16 cellular contexts compared by ENCODE assay signal in genomic region chr2:151891566-151892194, GRCh38.
A peak's percentile ranks its signal among the peaks of the same experiment; 100 is the strongest.
DNase-seq lines count a peak whose midpoint lies in the region; ATAC-seq, FAIRE-seq and TF ChIP-seq lines count a peak whose summit lies in the region.
"Had no signal": no experiment of that assay in that cellular context is flagged by ENCODE, and none has a peak within 500 bp of the region (broad histone marks: within the 10 kb centered on the region; RNA-seq: fewer than 3 reads in every experiment).

No MANE protein-coding gene starts in this region.

- ATAC-seq in HG02588 (IDR thresholded peaks at IDR 0.05; ENCODE audit: unreplicated experiment) = no peak
- ATAC-seq: activated CD8-positive, alpha-beta T cell treated with anti-CD3 and anti-CD28 coated beads for 36 hours; naive thymus-derived CD4-positive, alpha-beta T cell had no signal

- FAIRE-seq in astrocyte (lab: Jason Lieb, UNC) = no peak

- H4K20me1 ChIP-seq in astrocyte (ENCODE audit: insufficient read depth, low read length) (no peaks in the 10 kb centered on the region), smooth muscle cell (ENCODE audit: low read depth) (no peaks in the 10 kb centered on the region)

- peaks cover 1% of the 10 kb centered on the region for H3K9me3 Mint-ChIP-seq in astrocyte (ENCODE audit: unreplicated experiment)

- no peak overlapping the region for H3K4me3 Mint-ChIP-seq in astrocyte (ENCODE audit: unreplicated experiment)
- H3K4me3 Mint-ChIP-seq: activated CD8-positive, alpha-beta T cell treated with anti-CD3 and anti-CD28 coated beads for 36 hours; CD8-positive, alpha-beta memory T cell; naive thymus-derived CD4-positive, alpha-beta T cell had no signal

- H3K4me1 Mint-ChIP-seq in astrocyte (ENCODE audit: low read depth, unreplicated experiment) = no peaks in the 10 kb centered on the region
- H3K4me1 Mint-ChIP-seq: CD8-positive, alpha-beta memory T cell; naive thymus-derived CD4-positive, alpha-beta T cell had no signal

- H3K27ac ChIP-seq in astrocyte (ENCODE audit: low read depth, low read length) (no peak overlapping the region), stomach (no peak overlapping the region), smooth muscle cell (ENCODE audit: low read depth) (no peak overlapping the region)

- H3K79me2 ChIP-seq in astrocyte (ENCODE audit: insufficient read depth, low read length) (no peaks in the 10 kb centered on the region), smooth muscle cell (ENCODE audit: low read depth) (no peaks in the 10 kb centered on the region)

- H3K4me1 ChIP-seq in astrocyte (ENCODE audit: insufficient read depth, low read length) (no peaks in the 10 kb centered on the region), stomach (no peaks in the 10 kb centered on the region), smooth muscle cell (ENCODE audit: low read depth) (no peaks in the 10 kb centered on the region)

- no peaks in the 10 kb centered on the region for H3K36me3 ChIP-seq in astrocyte (ENCODE audit: insufficient read depth, low read length)
- H3K36me3 ChIP-seq in stomach = no peaks in the 10 kb centered on the region
- H3K36me3 ChIP-seq in smooth muscle cell (ENCODE audit: low read depth) = no peaks in the 10 kb centered on the region

- H3F3A ChIP-seq in smooth muscle cell (ENCODE audit: low read depth) = no peaks in the 10 kb centered on the region

- H3K4me3 ChIP-seq in astrocyte (ENCODE audit: insufficient read depth, low read depth, low read length) (no peak overlapping the region), stomach (peak overlapping the region in 3 of 4 donors; percentile 6 to 36 (median 27)), smooth muscle cell (no peak overlapping the region)

- TF ChIP-seq RAD21 in Ishikawa (IDR thresholded peaks at IDR 0.05; ENCODE audit: low read depth) = peak; percentile 35; the same call in 1 of the 2 replicates

- peaks cover 1% of the 10 kb centered on the region for H3K36me3 Mint-ChIP-seq in astrocyte (ENCODE audit: low read depth, unreplicated experiment)

- H3K27ac Mint-ChIP-seq in astrocyte (ENCODE audit: unreplicated experiment) = no peak overlapping the region
- H3K27ac Mint-ChIP-seq: activated CD8-positive, alpha-beta T cell treated with anti-CD3 and anti-CD28 coated beads for 36 hours; CD8-positive, alpha-beta memory T cell; naive thymus-derived CD4-positive, alpha-beta T cell had no signal

- TF ChIP-seq CTCF in astrocyte (IDR thresholded peaks at IDR 0.05; ENCODE audit: insufficient read depth, low read depth, low read length) = no peak
- TF ChIP-seq CTCF in stomach (IDR thresholded peaks at IDR 0.05) = no peak
- TF ChIP-seq CTCF in smooth muscle cell (IDR thresholded peaks at IDR 0.05; ENCODE audit: borderline replicate concordance, insufficient read depth, poor library complexity, severe bottlenecking) = no peak

- no peak overlapping the region for H3K9ac ChIP-seq in astrocyte (ENCODE audit: low read length)
- no peak overlapping the region for H3K9ac ChIP-seq in smooth muscle cell (ENCODE audit: low read depth)

- H2AFZ ChIP-seq in astrocyte (ENCODE audit: low read depth, low read length) (no peak overlapping the region), smooth muscle cell (ENCODE audit: low read depth) (no peak overlapping the region)

- H3K9me3 ChIP-seq in astrocyte (ENCODE audit: insufficient read depth, low read depth, low read length) (no peaks in the 10 kb centered on the region), stomach (peaks cover 0 to 4% (median 0%) of the 10 kb centered on the region in 4 donors), smooth muscle cell (replicated peaks; ENCODE audit: low read depth) (no peaks in the 10 kb centered on the region)

- H3K27me3 ChIP-seq in astrocyte (ENCODE audit: insufficient read depth, low read length) (no peaks in the 10 kb centered on the region), stomach (no peaks in the 10 kb centered on the region), smooth muscle cell (ENCODE audit: low read depth) (no peaks in the 10 kb centered on the region)

- intact Hi-C loops in stomach (cut with DNase I; ENCODE audit: low total_unique reads) = no loop called here

- DNase-seq in astrocyte (ENCODE audit: low read depth) = no peak
- DNase-seq in iPS-NIHi11 (ENCODE audit: low spot score) = peak; percentile 37
- DNase-seq in stomach = no peak
- DNase-seq in smooth muscle cell (lab: John Stamatoyannopoulos, UW; ENCODE audit: unreplicated experiment) = no peak
- no peak for DNase-seq in germinal center (ENCODE audit: low spot score)
- no peak for DNase-seq in NCI-H187 (lab: John Stamatoyannopoulos, UW)
- DNase-seq: activated CD8-positive, alpha-beta T cell treated with anti-CD3 and anti-CD28 coated beads for 36 hours; activated gamma-delta T cell; CD8-positive, alpha-beta memory T cell; central memory CD4-positive, alpha-beta T cell; MM.1S; naive thymus-derived CD4-positive, alpha-beta T cell; RPMI8226; T1000 had no signal

- H3K4me2 ChIP-seq in astrocyte (ENCODE audit: low read length) (peak overlapping the region; percentile 67), smooth muscle cell (no peak overlapping the region)

- H3K27me3 Mint-ChIP-seq in astrocyte (ENCODE audit: low read depth, unreplicated experiment) = no peaks in the 10 kb centered on the region

- TF ChIP-seq EP300 in Ishikawa (IDR thresholded peaks at IDR 0.05; ENCODE audit: borderline replicate concordance) (peak; percentile 25; the same call in 1 of the 2 replicates), stomach (IDR thresholded peaks at IDR 0.05) (no peak)

- no peak for TF ChIP-seq POLR2A in stomach (IDR thresholded peaks at IDR 0.05)

- 35 to 68% (median 43%) methylated on average over 7 of the region's 7 CpGs for WGBS in stomach, 5 donors
- 73% methylated on average over 7 of the region's 7 CpGs for WGBS in smooth muscle cell (ENCODE audit: low lambda C conversion rate)

TF ChIP-seq in Ishikawa, 13 proteins besides CTCF, POLR2A, EP300 and RAD21:
- TF ChIP-seq FOXM1 (IDR thresholded peaks at IDR 0.05; ENCODE audit: borderline replicate concordance, low read depth) (no peak), MAX (IDR thresholded peaks at IDR 0.05) (0 out of 2 replicates have a peak, but pooled peaks have one; percentile 15), NFIC (IDR thresholded peaks at IDR 0.05) (peak; percentile 57; the same call in 1 of the 2 replicates), ZBTB7A (IDR thresholded peaks at IDR 0.05; ENCODE audit: low read depth) (no peak), TEAD4 (IDR thresholded peaks at IDR 0.05) (no peak), REST (IDR thresholded peaks at IDR 0.05; ENCODE audit: low read depth) (no peak)

Comparison
In these comparisons a context has a peak if more than half of its experiments do, and no peak if none do; other contexts are left out.
1. H3K4me3 ChIP-seq: peak in stomach (3 of 4); none in astrocyte (single experiment) and smooth muscle cell (single experiment).